24 cellular contexts compared by ENCODE assay signal in the genomic region with DNA sequence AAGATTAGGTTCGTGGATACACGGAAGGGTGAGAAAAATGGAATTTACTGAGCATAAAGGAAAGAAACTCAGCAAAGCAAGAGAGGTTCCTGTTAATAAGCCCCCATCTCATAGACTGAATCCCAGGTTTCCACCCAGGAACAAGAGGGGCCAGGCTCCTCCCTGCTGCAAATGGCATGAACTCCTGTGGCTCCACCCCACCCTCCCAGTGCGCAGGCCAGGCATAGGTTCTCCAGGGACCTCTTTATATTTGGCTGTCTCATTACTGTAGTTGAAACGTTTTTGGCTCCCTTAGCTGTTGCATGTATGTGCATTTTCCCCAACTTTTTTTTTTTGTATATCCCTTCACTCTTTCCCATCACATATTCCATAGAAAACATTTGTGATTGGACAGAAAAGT.
"Had no signal": no experiment of that assay in that cellular context is flagged by ENCODE, and none has a peak within 500 bp of the region (broad histone marks: within the 10 kb centered on the region; RNA-seq: fewer than 3 reads in every experiment).

No MANE protein-coding gene starts in this region.

- ATAC-seq: effector memory CD8-positive, alpha-beta T cell; esophagus mucosa; foreskin keratinocyte; gastrocnemius medialis; gastroesophageal sphincter; heart left ventricle had no signal

- H3K36me3 ChIP-seq: colonic mucosa, esophagus muscularis mucosa, esophagus squamous epithelium, gastrocnemius medialis, gastroesophageal sphincter, heart left ventricle had no signal

- H3K4me1 Mint-ChIP-seq: endodermal cell had no signal

- H3K27me3 ChIP-seq: colonic mucosa, esophagus muscularis mucosa, gastrocnemius medialis, gastroesophageal sphincter, heart left ventricle had no signal

- H3K27ac Mint-ChIP-seq: dendritic cell treated with granulocyte-macrophage colony-stimulating factor and Interleukin-4, amounts not matched to agents 40 ng/mL and 50 ng/mL, for 4 days; effector memory CD8-positive, alpha-beta T cell; endodermal cell had no signal

- H3K4me1 ChIP-seq: colonic mucosa, esophagus muscularis mucosa, esophagus squamous epithelium, foreskin keratinocyte, gastrocnemius medialis, gastroesophageal sphincter had no signal

- H3K9me3 Mint-ChIP-seq: dendritic cell treated with granulocyte-macrophage colony-stimulating factor and Interleukin-4, amounts not matched to agents 40 ng/mL and 50 ng/mL, for 4 days; endodermal cell had no signal

- H3K9me3 ChIP-seq: colonic mucosa, esophagus muscularis mucosa, esophagus squamous epithelium, gastrocnemius medialis, gastroesophageal sphincter, heart left ventricle had no signal

- H3K27ac ChIP-seq: colonic mucosa, coronary artery, dorsolateral prefrontal cortex, epithelial cell of prostate, esophagus muscularis mucosa, esophagus squamous epithelium, foreskin keratinocyte, gastrocnemius medialis, gastroesophageal sphincter, heart left ventricle had no signal

- DNase-seq: colonic mucosa; cortex of kidney; dermis blood vessel endothelial cell; dorsolateral prefrontal cortex; effector CD4-positive, alpha-beta T cell; effector CD8-positive, alpha-beta T cell; effector memory CD4-positive, alpha-beta T cell; effector memory CD8-positive, alpha-beta T cell; endodermal cell; erythroblast; esophagus squamous epithelium; foreskin fibroblast; foreskin keratinocyte; foreskin melanocyte; gastrocnemius medialis; glutamatergic neuron; head of caudate nucleus; heart left ventricle had no signal

- H3K4me3 ChIP-seq: colonic mucosa, coronary artery, dorsolateral prefrontal cortex, esophagus muscularis mucosa, esophagus squamous epithelium, gastrocnemius medialis, gastroesophageal sphincter, heart left ventricle had no signal

- H3K4me3 Mint-ChIP-seq: dendritic cell treated with granulocyte-macrophage colony-stimulating factor and Interleukin-4, amounts not matched to agents 40 ng/mL and 50 ng/mL, for 4 days; effector memory CD8-positive, alpha-beta T cell; endodermal cell had no signal
